Comparison of ENCODE assay signal across 3 cellular contexts in the genomic region with DNA sequence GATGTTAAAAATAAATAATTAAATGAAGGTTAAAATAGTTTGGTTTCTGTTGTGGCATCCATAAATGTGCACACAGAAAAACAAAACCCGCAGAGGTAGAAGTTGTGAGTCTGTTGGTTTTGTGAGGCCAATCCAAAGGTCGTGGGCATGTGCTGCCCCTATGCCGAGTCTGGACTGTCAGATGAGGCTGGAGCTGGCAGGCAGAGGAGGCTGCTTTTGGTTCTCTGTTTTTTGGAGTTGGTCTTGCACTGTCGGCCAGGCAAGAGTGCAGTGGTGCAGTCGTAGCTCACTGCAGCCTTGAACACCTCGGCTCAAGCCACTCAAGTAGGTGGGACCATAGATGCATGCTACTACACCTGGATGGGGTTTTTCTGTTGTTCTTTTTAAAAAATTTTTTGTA.
TF ChIP-seq lines count a peak whose summit lies in the region.

No MANE protein-coding gene starts in this region.

TF ChIP-seq in liver, 16 proteins besides CTCF, POLR2A, EP300 and RAD21:
- TF ChIP-seq TAF1 (conservative IDR thresholded peaks at IDR 0.05) (no peak), HNF4A (conservative IDR thresholded peaks at IDR 0.05) (peak; percentile 66 to 72)

TF ChIP-seq in HepG2, 621 proteins besides CTCF, POLR2A, EP300 and RAD21 (continues in another document):
- TF ChIP-seq, protein P1, sequence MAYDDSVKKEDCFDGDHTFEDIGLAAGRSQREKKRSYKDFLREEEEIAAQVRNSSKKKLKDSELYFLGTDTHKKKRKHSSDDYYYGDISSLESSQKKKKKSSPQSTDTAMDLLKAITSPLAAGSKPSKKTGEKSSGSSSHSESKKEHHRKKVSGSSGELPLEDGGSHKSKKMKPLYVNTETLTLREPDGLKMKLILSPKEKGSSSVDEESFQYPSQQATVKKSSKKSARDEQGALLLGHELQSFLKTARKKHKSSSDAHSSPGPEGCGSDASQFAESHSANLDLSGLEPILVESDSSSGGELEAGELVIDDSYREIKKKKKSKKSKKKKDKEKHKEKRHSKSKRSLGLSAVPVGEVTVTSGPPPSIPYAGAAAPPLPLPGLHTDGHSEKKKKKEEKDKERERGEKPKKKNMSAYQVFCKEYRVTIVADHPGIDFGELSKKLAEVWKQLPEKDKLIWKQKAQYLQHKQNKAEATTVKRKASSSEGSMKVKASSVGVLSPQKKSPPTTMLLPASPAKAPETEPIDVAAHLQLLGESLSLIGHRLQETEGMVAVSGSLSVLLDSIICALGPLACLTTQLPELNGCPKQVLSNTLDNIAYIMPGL (CRISPR knock-in tag; IDR thresholded peaks at IDR 0.05; ENCODE audit: borderline replicate concordance in 1 of 2, low read depth in 1 of 2): no peak
- TF ChIP-seq, protein P2, sequence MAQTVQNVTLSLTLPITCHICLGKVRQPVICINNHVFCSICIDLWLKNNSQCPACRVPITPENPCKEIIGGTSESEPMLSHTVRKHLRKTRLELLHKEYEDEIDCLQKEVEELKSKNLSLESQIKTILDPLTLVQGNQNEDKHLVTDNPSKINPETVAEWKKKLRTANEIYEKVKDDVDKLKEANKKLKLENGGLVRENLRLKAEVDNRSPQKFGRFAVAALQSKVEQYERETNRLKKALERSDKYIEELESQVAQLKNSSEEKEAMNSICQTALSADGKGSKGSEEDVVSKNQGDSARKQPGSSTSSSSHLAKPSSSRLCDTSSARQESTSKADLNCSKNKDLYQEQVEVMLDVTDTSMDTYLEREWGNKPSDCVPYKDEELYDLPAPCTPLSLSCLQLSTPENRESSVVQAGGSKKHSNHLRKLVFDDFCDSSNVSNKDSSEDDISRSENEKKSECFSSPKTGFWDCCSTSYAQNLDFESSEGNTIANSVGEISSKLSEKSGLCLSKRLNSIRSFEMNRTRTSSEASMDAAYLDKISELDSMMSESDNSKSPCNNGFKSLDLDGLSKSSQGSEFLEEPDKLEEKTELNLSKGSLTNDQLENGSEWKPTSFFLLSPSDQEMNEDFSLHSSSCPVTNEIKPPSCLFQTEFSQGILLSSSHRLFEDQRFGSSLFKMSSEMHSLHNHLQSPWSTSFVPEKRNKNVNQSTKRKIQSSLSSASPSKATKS (CRISPR knock-in tag; IDR thresholded peaks at IDR 0.05): no peak
- no peak for TF ChIP-seq ZMYM3 (CRISPR knock-in tag; IDR thresholded peaks at IDR 0.05)
- TF ChIP-seq, protein P3, sequence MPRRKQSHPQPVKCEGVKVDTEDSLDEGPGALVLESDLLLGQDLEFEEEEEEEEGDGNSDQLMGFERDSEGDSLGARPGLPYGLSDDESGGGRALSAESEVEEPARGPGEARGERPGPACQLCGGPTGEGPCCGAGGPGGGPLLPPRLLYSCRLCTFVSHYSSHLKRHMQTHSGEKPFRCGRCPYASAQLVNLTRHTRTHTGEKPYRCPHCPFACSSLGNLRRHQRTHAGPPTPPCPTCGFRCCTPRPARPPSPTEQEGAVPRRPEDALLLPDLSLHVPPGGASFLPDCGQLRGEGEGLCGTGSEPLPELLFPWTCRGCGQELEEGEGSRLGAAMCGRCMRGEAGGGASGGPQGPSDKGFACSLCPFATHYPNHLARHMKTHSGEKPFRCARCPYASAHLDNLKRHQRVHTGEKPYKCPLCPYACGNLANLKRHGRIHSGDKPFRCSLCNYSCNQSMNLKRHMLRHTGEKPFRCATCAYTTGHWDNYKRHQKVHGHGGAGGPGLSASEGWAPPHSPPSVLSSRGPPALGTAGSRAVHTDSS (CRISPR knock-in tag; conservative IDR thresholded peaks at IDR 0.05): no peak
- no peak for TF ChIP-seq ZMYM2 (CRISPR knock-in tag; IDR thresholded peaks at IDR 0.05)
- TF ChIP-seq FOXO1 (CRISPR knock-in tag; IDR thresholded peaks at IDR 0.05): no peak
- TF ChIP-seq, protein P4, sequence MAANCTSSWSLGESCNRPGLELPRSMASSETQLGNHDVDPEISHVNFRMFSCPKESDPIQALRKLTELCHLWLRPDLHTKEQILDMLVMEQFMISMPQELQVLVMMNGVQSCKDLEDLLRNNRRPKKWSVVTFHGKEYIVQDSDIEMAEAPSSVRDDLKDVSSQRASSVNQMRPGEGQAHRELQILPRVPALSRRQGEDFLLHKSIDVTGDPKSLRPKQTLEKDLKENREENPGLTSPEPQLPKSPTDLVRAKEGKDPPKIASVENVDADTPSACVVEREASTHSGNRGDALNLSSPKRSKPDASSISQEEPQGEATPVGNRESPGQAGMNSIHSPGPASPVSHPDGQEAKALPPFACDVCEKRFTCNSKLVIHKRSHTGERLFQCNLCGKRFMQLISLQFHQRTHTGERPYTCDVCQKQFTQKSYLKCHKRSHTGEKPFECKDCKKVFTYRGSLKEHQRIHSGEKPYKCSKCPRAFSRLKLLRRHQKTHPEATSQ (CRISPR knock-in tag; IDR thresholded peaks at IDR 0.05; ENCODE audit: borderline replicate concordance): no peak
- no peak for TF ChIP-seq MYNN (CRISPR knock-in tag; IDR thresholded peaks at IDR 0.05; ENCODE audit: low read depth)
- no peak for TF ChIP-seq ELF4 (CRISPR knock-in tag; IDR thresholded peaks at IDR 0.05; ENCODE audit: borderline replicate concordance)
- TF ChIP-seq SAP130 (CRISPR knock-in tag; IDR thresholded peaks at IDR 0.05; ENCODE audit: low read depth): no peak
- no peak for TF ChIP-seq KLF13 (CRISPR knock-in tag; IDR thresholded peaks at IDR 0.05)
- TF ChIP-seq ZNF350 (CRISPR knock-in tag; IDR thresholded peaks at IDR 0.05; ENCODE audit: borderline replicate concordance, low read depth): no peak
- TF ChIP-seq, protein P5, sequence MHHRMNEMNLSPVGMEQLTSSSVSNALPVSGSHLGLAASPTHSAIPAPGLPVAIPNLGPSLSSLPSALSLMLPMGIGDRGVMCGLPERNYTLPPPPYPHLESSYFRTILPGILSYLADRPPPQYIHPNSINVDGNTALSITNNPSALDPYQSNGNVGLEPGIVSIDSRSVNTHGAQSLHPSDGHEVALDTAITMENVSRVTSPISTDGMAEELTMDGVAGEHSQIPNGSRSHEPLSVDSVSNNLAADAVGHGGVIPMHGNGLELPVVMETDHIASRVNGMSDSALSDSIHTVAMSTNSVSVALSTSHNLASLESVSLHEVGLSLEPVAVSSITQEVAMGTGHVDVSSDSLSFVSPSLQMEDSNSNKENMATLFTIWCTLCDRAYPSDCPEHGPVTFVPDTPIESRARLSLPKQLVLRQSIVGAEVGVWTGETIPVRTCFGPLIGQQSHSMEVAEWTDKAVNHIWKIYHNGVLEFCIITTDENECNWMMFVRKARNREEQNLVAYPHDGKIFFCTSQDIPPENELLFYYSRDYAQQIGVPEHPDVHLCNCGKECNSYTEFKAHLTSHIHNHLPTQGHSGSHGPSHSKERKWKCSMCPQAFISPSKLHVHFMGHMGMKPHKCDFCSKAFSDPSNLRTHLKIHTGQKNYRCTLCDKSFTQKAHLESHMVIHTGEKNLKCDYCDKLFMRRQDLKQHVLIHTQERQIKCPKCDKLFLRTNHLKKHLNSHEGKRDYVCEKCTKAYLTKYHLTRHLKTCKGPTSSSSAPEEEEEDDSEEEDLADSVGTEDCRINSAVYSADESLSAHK (CRISPR knock-in tag; IDR thresholded peaks at IDR 0.05; ENCODE audit: borderline replicate concordance): no peak
- TF ChIP-seq AGO2 (optimal IDR thresholded peaks at IDR 0.05; ENCODE audit: low read depth, low read length): no peak

TF ChIP-seq in HEK293T, 16 proteins besides CTCF, POLR2A, EP300 and RAD21:
- TF ChIP-seq ELF4 (IDR thresholded peaks at IDR 0.05): no peak
- no peak for TF ChIP-seq FOXA1 (IDR thresholded peaks at IDR 0.05)
- no peak for TF ChIP-seq TARDBP (IDR thresholded peaks at IDR 0.05)
- no peak for TF ChIP-seq HDGF (IDR thresholded peaks at IDR 0.05; ENCODE audit: borderline replicate concordance)
- TF ChIP-seq BHLHE40 (IDR thresholded peaks at IDR 0.05; ENCODE audit: borderline replicate concordance): no peak
